ENCODE assay signal across 8 cellular contexts in the genomic region with DNA sequence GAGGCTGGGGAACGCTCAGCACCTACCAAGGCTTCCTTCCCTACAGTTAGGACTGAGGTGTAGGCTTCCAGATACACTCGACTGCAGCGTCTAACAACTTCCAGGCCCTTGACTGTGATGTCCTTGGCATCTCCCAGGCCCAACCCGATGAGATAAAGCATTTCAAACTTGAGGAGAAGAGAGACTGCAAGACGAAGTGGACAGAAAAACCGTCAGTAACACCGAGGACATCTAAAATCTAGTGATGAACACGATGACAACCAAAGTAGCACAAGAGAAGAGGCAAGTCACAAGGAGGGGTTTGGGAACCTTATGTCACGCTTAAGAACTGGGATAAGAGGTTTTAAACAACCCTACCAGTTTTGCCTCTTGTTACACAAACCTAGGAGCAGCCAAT. TPM values are rescaled to one million over a fixed set of nuclear protein-coding genes. Genes with fewer than 3 reads are reported as not detected.
A peak's percentile ranks its signal among the peaks of the same experiment; 100 is the strongest.
DNase-seq lines count a peak whose midpoint lies in the region; ATAC-seq and TF ChIP-seq lines count a peak whose summit lies in the region.

No MANE protein-coding gene starts in this region.

- no peak for DNase-seq in CD4-positive, CD25-positive, alpha-beta regulatory T cell
- no peak for DNase-seq in WTC11 (ENCODE audit: low spot score)
- DNase-seq in epithelial cell of prostate (ENCODE audit: low read depth, low spot score): no peak
- DNase-seq in natural killer cell treated with Interleukin-12 subunit alpha and Interleukin-12 subunit beta and Interleukin-15 and Interleukin-18, amount 100 ng/mL, for 72 hours (ENCODE audit: low spot score): no peak
- no peak for DNase-seq in NCI-H2196 (lab: John Stamatoyannopoulos, UW; ENCODE audit: unreplicated experiment)
- DNase-seq in HuH-7.5 (ENCODE audit: low spot score): no peak

- peak overlapping the region; percentile 98 for H3K4me3 ChIP-seq in CD4-positive, CD25-positive, alpha-beta regulatory T cell (ENCODE audit: low read depth, low read length)

- peak overlapping the region; percentile 92 to 96 (median 95) for H3K27ac Mint-ChIP-seq in CD4-positive, CD25-positive, alpha-beta regulatory T cell
- H3K27ac Mint-ChIP-seq in WTC11: peak overlapping the region; percentile 97
- peak overlapping the region; percentile 81 to 83 for H3K27ac Mint-ChIP-seq in natural killer cell treated with Interleukin-12 subunit alpha and Interleukin-12 subunit beta and Interleukin-15 and Interleukin-18, amount 100 ng/mL, for 72 hours

- TF ChIP-seq CTCF in WTC11 (IDR thresholded peaks at IDR 0.05): no peak

- H3K4me3 Mint-ChIP-seq in CD4-positive, CD25-positive, alpha-beta regulatory T cell: peak overlapping the region; percentile 90 to 98 (median 93)
- H3K4me3 Mint-ChIP-seq in WTC11: peak overlapping the region; percentile 100
- H3K4me3 Mint-ChIP-seq in natural killer cell treated with Interleukin-12 subunit alpha and Interleukin-12 subunit beta and Interleukin-15 and Interleukin-18, amount 100 ng/mL, for 72 hours: peak overlapping the region; percentile 89

- no peaks in the 10 kb centered on the region for H3K27me3 Mint-ChIP-seq in CD4-positive, CD25-positive, alpha-beta regulatory T cell
- H3K27me3 Mint-ChIP-seq in WTC11 (ENCODE audit: low read depth): no peaks in the 10 kb centered on the region
- H3K27me3 Mint-ChIP-seq in natural killer cell treated with Interleukin-12 subunit alpha and Interleukin-12 subunit beta and Interleukin-15 and Interleukin-18, amount 100 ng/mL, for 72 hours: no peaks in the 10 kb centered on the region

- H3K9me3 ChIP-seq in CD4-positive, CD25-positive, alpha-beta regulatory T cell (ENCODE audit: control insufficient read depth in 2 of 2, low read length in 2 of 2): no peaks in the 10 kb centered on the region

- no peaks in the 10 kb centered on the region for H3K27me3 ChIP-seq in CD4-positive, CD25-positive, alpha-beta regulatory T cell (ENCODE audit: control insufficient read depth, insufficient read depth, low read length)

- peak; percentile 23 to 35 for ATAC-seq in CD4-positive, CD25-positive, alpha-beta regulatory T cell (ENCODE audit: low read depth in 2 of 2)
- ATAC-seq in GM19463 (IDR thresholded peaks at IDR 0.05; ENCODE audit: unreplicated experiment): peak; percentile 25
- peak; percentile 18 for ATAC-seq in HG03460 (IDR thresholded peaks at IDR 0.05; ENCODE audit: unreplicated experiment)
- ATAC-seq in WTC11: peak; percentile 42
- ATAC-seq in natural killer cell treated with Interleukin-12 subunit alpha and Interleukin-12 subunit beta and Interleukin-15 and Interleukin-18, amount 100 ng/mL, for 72 hours: peak; percentile 62 to 66

- H3K9me3 Mint-ChIP-seq in CD4-positive, CD25-positive, alpha-beta regulatory T cell: no peaks in the 10 kb centered on the region
- no peaks in the 10 kb centered on the region for H3K9me3 Mint-ChIP-seq in WTC11
- H3K9me3 Mint-ChIP-seq in natural killer cell treated with Interleukin-12 subunit alpha and Interleukin-12 subunit beta and Interleukin-15 and Interleukin-18, amount 100 ng/mL, for 72 hours: no peaks in the 10 kb centered on the region

- H3K4me1 ChIP-seq in CD4-positive, CD25-positive, alpha-beta regulatory T cell (ENCODE audit: control insufficient read depth, insufficient read depth, low read length, poor library complexity, severe bottlenecking): peaks cover 51% of the 10 kb centered on the region

- H3K36me3 Mint-ChIP-seq in CD4-positive, CD25-positive, alpha-beta regulatory T cell: peaks cover 26% of the 10 kb centered on the region
- peaks cover 13% of the 10 kb centered on the region for H3K36me3 Mint-ChIP-seq in WTC11
- peaks cover 14% of the 10 kb centered on the region for H3K36me3 Mint-ChIP-seq in natural killer cell treated with Interleukin-12 subunit alpha and Interleukin-12 subunit beta and Interleukin-15 and Interleukin-18, amount 100 ng/mL, for 72 hours

- CTCF ChIA-PET in WTC11 (lab: Charles Lee): no interaction called here

- peak overlapping the region; percentile 77 for H3K27ac ChIP-seq in CD4-positive, CD25-positive, alpha-beta regulatory T cell (ENCODE audit: insufficient read depth, low read length, poor library complexity, severe bottlenecking)
- H3K27ac ChIP-seq in epithelial cell of prostate: peak overlapping the region; percentile 59

- peaks cover 8% of the 10 kb centered on the region for H3K36me3 ChIP-seq in CD4-positive, CD25-positive, alpha-beta regulatory T cell (ENCODE audit: control insufficient read depth, insufficient read depth, low read length)

- POLR2A ChIA-PET in WTC11 (lab: Charles Lee): no interaction called here

- H3K4me1 Mint-ChIP-seq in CD4-positive, CD25-positive, alpha-beta regulatory T cell: peaks cover 40 to 80% (median 68%) of the 10 kb centered on the region in 4 donors
- H3K4me1 Mint-ChIP-seq in WTC11: peaks cover 27% of the 10 kb centered on the region
- H3K4me1 Mint-ChIP-seq in natural killer cell treated with Interleukin-12 subunit alpha and Interleukin-12 subunit beta and Interleukin-15 and Interleukin-18, amount 100 ng/mL, for 72 hours (ENCODE audit: low read depth in 2 of 2): peaks cover 14 to 26% of the 10 kb centered on the region in 2 donors

TF ChIP-seq in WTC11, 78 proteins besides CTCF, POLR2A, EP300 and RAD21 (continues in another document):
- no peak for TF ChIP-seq EMX1 (CRISPR knock-in tag; IDR thresholded peaks at IDR 0.05)
- no peak for TF ChIP-seq ZNF219 (CRISPR knock-in tag; IDR thresholded peaks at IDR 0.05; ENCODE audit: borderline replicate concordance)
- TF ChIP-seq FOXP1 (CRISPR knock-in tag; IDR thresholded peaks at IDR 0.05; ENCODE audit: borderline replicate concordance): no peak
- TF ChIP-seq SP1 (CRISPR knock-in tag; conservative IDR thresholded peaks at IDR 0.05): no peak
- TF ChIP-seq, protein P1, sequence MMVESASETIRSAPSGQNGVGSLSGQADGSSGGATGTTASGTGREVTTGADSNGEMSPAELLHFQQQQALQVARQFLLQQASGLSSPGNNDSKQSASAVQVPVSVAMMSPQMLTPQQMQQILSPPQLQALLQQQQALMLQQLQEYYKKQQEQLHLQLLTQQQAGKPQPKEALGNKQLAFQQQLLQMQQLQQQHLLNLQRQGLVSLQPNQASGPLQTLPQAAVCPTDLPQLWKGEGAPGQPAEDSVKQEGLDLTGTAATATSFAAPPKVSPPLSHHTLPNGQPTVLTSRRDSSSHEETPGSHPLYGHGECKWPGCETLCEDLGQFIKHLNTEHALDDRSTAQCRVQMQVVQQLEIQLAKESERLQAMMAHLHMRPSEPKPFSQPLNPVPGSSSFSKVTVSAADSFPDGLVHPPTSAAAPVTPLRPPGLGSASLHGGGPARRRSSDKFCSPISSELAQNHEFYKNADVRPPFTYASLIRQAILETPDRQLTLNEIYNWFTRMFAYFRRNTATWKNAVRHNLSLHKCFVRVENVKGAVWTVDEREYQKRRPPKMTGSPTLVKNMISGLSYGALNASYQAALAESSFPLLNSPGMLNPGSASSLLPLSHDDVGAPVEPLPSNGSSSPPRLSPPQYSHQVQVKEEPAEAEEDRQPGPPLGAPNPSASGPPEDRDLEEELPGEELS (CRISPR knock-in tag; IDR thresholded peaks at IDR 0.05): no peak
- TF ChIP-seq, protein P2, sequence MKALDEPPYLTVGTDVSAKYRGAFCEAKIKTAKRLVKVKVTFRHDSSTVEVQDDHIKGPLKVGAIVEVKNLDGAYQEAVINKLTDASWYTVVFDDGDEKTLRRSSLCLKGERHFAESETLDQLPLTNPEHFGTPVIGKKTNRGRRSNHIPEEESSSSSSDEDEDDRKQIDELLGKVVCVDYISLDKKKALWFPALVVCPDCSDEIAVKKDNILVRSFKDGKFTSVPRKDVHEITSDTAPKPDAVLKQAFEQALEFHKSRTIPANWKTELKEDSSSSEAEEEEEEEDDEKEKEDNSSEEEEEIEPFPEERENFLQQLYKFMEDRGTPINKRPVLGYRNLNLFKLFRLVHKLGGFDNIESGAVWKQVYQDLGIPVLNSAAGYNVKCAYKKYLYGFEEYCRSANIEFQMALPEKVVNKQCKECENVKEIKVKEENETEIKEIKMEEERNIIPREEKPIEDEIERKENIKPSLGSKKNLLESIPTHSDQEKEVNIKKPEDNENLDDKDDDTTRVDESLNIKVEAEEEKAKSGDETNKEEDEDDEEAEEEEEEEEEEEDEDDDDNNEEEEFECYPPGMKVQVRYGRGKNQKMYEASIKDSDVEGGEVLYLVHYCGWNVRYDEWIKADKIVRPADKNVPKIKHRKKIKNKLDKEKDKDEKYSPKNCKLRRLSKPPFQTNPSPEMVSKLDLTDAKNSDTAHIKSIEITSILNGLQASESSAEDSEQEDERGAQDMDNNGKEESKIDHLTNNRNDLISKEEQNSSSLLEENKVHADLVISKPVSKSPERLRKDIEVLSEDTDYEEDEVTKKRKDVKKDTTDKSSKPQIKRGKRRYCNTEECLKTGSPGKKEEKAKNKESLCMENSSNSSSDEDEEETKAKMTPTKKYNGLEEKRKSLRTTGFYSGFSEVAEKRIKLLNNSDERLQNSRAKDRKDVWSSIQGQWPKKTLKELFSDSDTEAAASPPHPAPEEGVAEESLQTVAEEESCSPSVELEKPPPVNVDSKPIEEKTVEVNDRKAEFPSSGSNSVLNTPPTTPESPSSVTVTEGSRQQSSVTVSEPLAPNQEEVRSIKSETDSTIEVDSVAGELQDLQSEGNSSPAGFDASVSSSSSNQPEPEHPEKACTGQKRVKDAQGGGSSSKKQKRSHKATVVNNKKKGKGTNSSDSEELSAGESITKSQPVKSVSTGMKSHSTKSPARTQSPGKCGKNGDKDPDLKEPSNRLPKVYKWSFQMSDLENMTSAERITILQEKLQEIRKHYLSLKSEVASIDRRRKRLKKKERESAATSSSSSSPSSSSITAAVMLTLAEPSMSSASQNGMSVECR (CRISPR knock-in tag; IDR thresholded peaks at IDR 0.05; ENCODE audit: borderline replicate concordance): no peak
- TF ChIP-seq, protein P3, sequence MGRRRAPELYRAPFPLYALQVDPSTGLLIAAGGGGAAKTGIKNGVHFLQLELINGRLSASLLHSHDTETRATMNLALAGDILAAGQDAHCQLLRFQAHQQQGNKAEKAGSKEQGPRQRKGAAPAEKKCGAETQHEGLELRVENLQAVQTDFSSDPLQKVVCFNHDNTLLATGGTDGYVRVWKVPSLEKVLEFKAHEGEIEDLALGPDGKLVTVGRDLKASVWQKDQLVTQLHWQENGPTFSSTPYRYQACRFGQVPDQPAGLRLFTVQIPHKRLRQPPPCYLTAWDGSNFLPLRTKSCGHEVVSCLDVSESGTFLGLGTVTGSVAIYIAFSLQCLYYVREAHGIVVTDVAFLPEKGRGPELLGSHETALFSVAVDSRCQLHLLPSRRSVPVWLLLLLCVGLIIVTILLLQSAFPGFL (CRISPR knock-in tag; IDR thresholded peaks at IDR 0.05; ENCODE audit: borderline replicate concordance): no peak
- TF ChIP-seq NR1H2 (CRISPR knock-in tag; IDR thresholded peaks at IDR 0.05): no peak

RNA-seq across cellular contexts. Expression of a gene that starts 0.3 kb away (rescaled TPM):
- total RNA-seq in CD4-positive, CD25-positive, alpha-beta regulatory T cell: 30.6 TPM
- polyA plus RNA-seq in CD4-positive, CD25-positive, alpha-beta regulatory T cell: 10 to 100 TPM; 31.8 to 49.8 (median 45.7) TPM
- total RNA-seq in WTC11 (2021): 64.8 to 66.3 TPM (median 65.5 TPM) in 3 replicates
- total RNA-seq in natural killer cell treated with Interleukin-12 subunit alpha and Interleukin-12 subunit beta and Interleukin-15 and Interleukin-18, amount 100 ng/mL, for 72 hours: 10 to 100 TPM; 20.1 to 28.9 TPM
